21 cellular contexts compared by ENCODE assay signal in genomic region chr6:14797875-14798593, GRCh38.
DNase-seq lines count a peak whose midpoint lies in the region; ATAC-seq, FAIRE-seq and TF ChIP-seq lines count a peak whose summit lies in the region.
"Had no signal": no experiment of that assay in that cellular context is flagged by ENCODE, and none has a peak within 500 bp of the region (broad histone marks: within the 10 kb centered on the region; RNA-seq: fewer than 3 reads in every experiment).

No MANE protein-coding gene starts in this region.

- no peak overlapping the region for H3K4me3 ChIP-seq in AG10803 (ENCODE audit: low read length)
- H3K4me3 ChIP-seq in SK-N-MC, result peak overlapping the region; percentile 55
- H3K4me3 ChIP-seq in keratinocyte (ENCODE audit: control insufficient read depth in 2 of 3, extremely low read depth in 1 of 3, insufficient read depth in 2 of 3, low read depth in 1 of 3, low read length in 3 of 3), result no peak overlapping the region
- no peak overlapping the region for H3K4me3 ChIP-seq in mesenchymal stem cell (ENCODE audit: insufficient read depth in 1 of 2, low read depth in 1 of 2, low read length in 2 of 2)
- H3K4me3 ChIP-seq in ovary, result no peak overlapping the region
- H3K4me3 ChIP-seq: body of pancreas, esophagus squamous epithelium, tibial nerve had no signal

- H3K27me3 ChIP-seq in keratinocyte (ENCODE audit: control insufficient read depth, extremely low read depth, insufficient read depth, low read length) (no peaks in the 10 kb centered on the region), mesenchymal stem cell (ENCODE audit: control insufficient read depth in 1 of 2, insufficient read depth in 1 of 2, low read length in 2 of 2) (no peaks in the 10 kb centered on the region), ovary (no peaks in the 10 kb centered on the region)
- H3K27me3 ChIP-seq: body of pancreas, esophagus squamous epithelium, tibial nerve had no signal

- H3K14ac ChIP-seq in mesenchymal stem cell (ENCODE audit: low read length in 2 of 2), result no peak overlapping the region

- intact Hi-C loops in ovary (cut with DNase I), result no loop called here

- H2BK15ac ChIP-seq in mesenchymal stem cell (ENCODE audit: low read depth, poor library complexity, severe bottlenecking), result no peak overlapping the region

- no peak overlapping the region for H2AK5ac ChIP-seq in mesenchymal stem cell (ENCODE audit: low read length, severe bottlenecking)

- H3K36me3 ChIP-seq in SK-N-MC (ENCODE audit: insufficient read depth, low read length) (no peaks in the 10 kb centered on the region), keratinocyte (ENCODE audit: control insufficient read depth in 2 of 2, extremely low read depth in 1 of 2, insufficient read depth in 2 of 2, low read length in 2 of 2) (no peaks in the 10 kb centered on the region), mesenchymal stem cell (ENCODE audit: control insufficient read depth in 1 of 2, insufficient read depth in 2 of 2, low read depth in 1 of 2, low read length in 2 of 2) (no peaks in the 10 kb centered on the region), ovary (no peaks in the 10 kb centered on the region)
- H3K36me3 ChIP-seq: esophagus squamous epithelium, tibial nerve had no signal

- no peak overlapping the region for H3K23ac ChIP-seq in mesenchymal stem cell (ENCODE audit: low read length in 2 of 2)

- peak overlapping the region in 1 of 2 experiments; percentile 66 for H2BK12ac ChIP-seq in mesenchymal stem cell (ENCODE audit: low read length in 2 of 2)

- no peaks in the 10 kb centered on the region for H3K79me1 ChIP-seq in mesenchymal stem cell (replicated peaks; ENCODE audit: low read length, poor library complexity, severe bottlenecking)

- TF ChIP-seq EP300 in ovary (IDR thresholded peaks at IDR 0.05), result no peak

- H2AFZ ChIP-seq in keratinocyte (ENCODE audit: control insufficient read depth, low read length) (no peak overlapping the region), mesenchymal stem cell (ENCODE audit: low read depth, low read length) (no peak overlapping the region)

- no peak overlapping the region for H4K91ac ChIP-seq in mesenchymal stem cell (ENCODE audit: low read length)

- FAIRE-seq in keratinocyte (lab: Jason Lieb, UNC), result no peak

- H4K20me1 ChIP-seq in keratinocyte (ENCODE audit: control insufficient read depth, extremely low read depth, insufficient read depth, low read length), result no peaks in the 10 kb centered on the region

- no peaks in the 10 kb centered on the region for H3K9me3 ChIP-seq in SK-N-MC (ENCODE audit: low read depth, low read length)
- no peaks in the 10 kb centered on the region for H3K9me3 ChIP-seq in keratinocyte (ENCODE audit: control insufficient read depth, low read depth, low read length)
- no peaks in the 10 kb centered on the region for H3K9me3 ChIP-seq in mesenchymal stem cell (ENCODE audit: control insufficient read depth, low read length)
- no peaks in the 10 kb centered on the region for H3K9me3 ChIP-seq in ovary
- H3K9me3 ChIP-seq: body of pancreas, esophagus squamous epithelium, SK-N-SH, tibial nerve had no signal

- TF ChIP-seq POLR2A in ovary (IDR thresholded peaks at IDR 0.05), result no peak

- no peak for ATAC-seq in HG02852 (IDR thresholded peaks at IDR 0.05; ENCODE audit: unreplicated experiment)
- ATAC-seq: body of pancreas; naive thymus-derived CD4-positive, alpha-beta T cell; stimulated activated naive B cell treated with anti-CD40 and anti-IgM and Interleukin-4, amounts not matched to agents 10 μg/mL and 1 μg/mL and 100 μg/mL, for 72 hours had no signal

- no peaks in the 10 kb centered on the region for H3K9me1 ChIP-seq in keratinocyte (ENCODE audit: control insufficient read depth, extremely low read depth, insufficient read depth, low read length)

- peak overlapping the region; percentile 7 for H3K4me2 ChIP-seq in keratinocyte (ENCODE audit: control insufficient read depth, extremely low read depth, insufficient read depth, low read depth, low read length)
- no peak overlapping the region for H3K4me2 ChIP-seq in mesenchymal stem cell (ENCODE audit: low read length, poor library complexity, severe bottlenecking)
- H3K4me2 ChIP-seq: SK-N-SH had no signal

- dilution Hi-C loops in keratinocyte (cut with MboI; ENCODE audit: extremely low pct_ligation_motif_present, low sequenced_read_pairs), result no loop called here

- H3K9ac ChIP-seq in SK-N-MC (ENCODE audit: insufficient read length) (peak overlapping the region; percentile 80), keratinocyte (ENCODE audit: control insufficient read depth, extremely low read depth, insufficient read depth, low read length) (no peak overlapping the region), mesenchymal stem cell (ENCODE audit: low read length) (no peak overlapping the region)
- H3K9ac ChIP-seq: SK-N-SH had no signal

- no peak overlapping the region for H4K8ac ChIP-seq in mesenchymal stem cell (ENCODE audit: low read length)

- peak; percentile 52 for DNase-seq in AG10803 (ENCODE audit: low read depth)
- peak; percentile 14 for DNase-seq in GM03348 (ENCODE audit: low spot score)
- no peak for DNase-seq in SK-N-MC (ENCODE audit: low read depth, low spot score)
- no peak for DNase-seq in keratinocyte (ENCODE audit: low read depth, low spot score)
- no peak for DNase-seq in mesenchymal stem cell
- no peak for DNase-seq in ovary
- DNase-seq in NOMO-1 treated with dmso at 0.1 percent for 144 hours (lab: John Stamatoyannopoulos, UW; ENCODE audit: unreplicated experiment), result no peak
- DNase-seq: activated B cell treated with CpG ODN at 0.5 μM for 24 hours; activated naive CD8-positive, alpha-beta T cell treated with anti-CD3 and anti-CD28 coated beads, Interleukin-2, amount 10 ng/mL, durations not matched to agents 7 days and 5 days; body of pancreas; DMS79 treated with DMSO at 0.1 percent for 48 hours; effector memory CD4-positive, alpha-beta T cell; esophagus squamous epithelium; kidney glomerular epithelial cell; MV-4-11; naive thymus-derived CD4-positive, alpha-beta T cell; NCI-H1694; SK-N-SH; stimulated activated naive B cell treated with anti-CD40 and anti-IgM and Interleukin-4, amounts not matched to agents 10 μg/mL and 1 μg/mL and 100 μg/mL, for 72 hours had no signal

- H3K18ac ChIP-seq in mesenchymal stem cell (ENCODE audit: low read depth in 1 of 2, low read length in 2 of 2), result peak overlapping the region in 1 of 2 experiments; percentile 28

- no peaks in the 10 kb centered on the region for H3K79me2 ChIP-seq in keratinocyte (ENCODE audit: control insufficient read depth, insufficient read depth, low read length)

- H2BK5ac ChIP-seq in mesenchymal stem cell (ENCODE audit: low read depth, low read length, poor library complexity, severe bottlenecking), result no peak overlapping the region

- H3K4ac ChIP-seq in mesenchymal stem cell (ENCODE audit: low read depth in 1 of 2, low read length in 2 of 2), result no peak overlapping the region

- H2BK120ac ChIP-seq in mesenchymal stem cell (ENCODE audit: low read depth, low read length), result no peak overlapping the region

- H3K4me1 ChIP-seq in keratinocyte (ENCODE audit: control insufficient read depth, extremely low read depth, insufficient read depth, low read length) (peaks cover 6% of the 10 kb centered on the region), mesenchymal stem cell (ENCODE audit: control insufficient read depth, insufficient read depth, low read depth, low read length) (no peaks in the 10 kb centered on the region), ovary (ENCODE audit: insufficient read depth) (no peaks in the 10 kb centered on the region)
- H3K4me1 ChIP-seq: body of pancreas had no signal

- TF ChIP-seq CTCF in AG10803 (conservative IDR thresholded peaks at IDR 0.05; ENCODE audit: low read length), result no peak
- TF ChIP-seq CTCF in keratinocyte (optimal IDR thresholded peaks at IDR 0.05 in 1 of 3, IDR thresholded peaks at IDR 0.05 in 1 of 3, conservative IDR thresholded peaks at IDR 0.05 in 1 of 3; ENCODE audit: extremely low read depth in 1 of 3, insufficient read depth in 2 of 3, low read length in 3 of 3), result no peak
- no peak for TF ChIP-seq CTCF in ovary (IDR thresholded peaks at IDR 0.05)

- H3K27ac ChIP-seq in SK-N-MC, result peak overlapping the region; percentile 100
- H3K27ac ChIP-seq in keratinocyte (ENCODE audit: control insufficient read depth, insufficient read depth, low read length), result no peak overlapping the region
- no peak overlapping the region for H3K27ac ChIP-seq in mesenchymal stem cell (ENCODE audit: low read length, poor library complexity, severe bottlenecking)
- H3K27ac ChIP-seq in ovary, result no peak overlapping the region
- H3K27ac ChIP-seq: body of pancreas, tibial nerve had no signal

Comparison
In these comparisons a context has a peak if more than half of its experiments do, and no peak if none do; other contexts are left out.
1. DNase-seq: peak in AG10803 (single experiment) and GM03348 (single experiment); none in SK-N-MC (single experiment), keratinocyte (single experiment), mesenchymal stem cell (single experiment), ovary (0 of 5) and NOMO-1 treated with dmso at 0.1 percent for 144 hours (single experiment).